Comparison of ENCODE assay signal across 8 cellular contexts in the genomic region with DNA sequence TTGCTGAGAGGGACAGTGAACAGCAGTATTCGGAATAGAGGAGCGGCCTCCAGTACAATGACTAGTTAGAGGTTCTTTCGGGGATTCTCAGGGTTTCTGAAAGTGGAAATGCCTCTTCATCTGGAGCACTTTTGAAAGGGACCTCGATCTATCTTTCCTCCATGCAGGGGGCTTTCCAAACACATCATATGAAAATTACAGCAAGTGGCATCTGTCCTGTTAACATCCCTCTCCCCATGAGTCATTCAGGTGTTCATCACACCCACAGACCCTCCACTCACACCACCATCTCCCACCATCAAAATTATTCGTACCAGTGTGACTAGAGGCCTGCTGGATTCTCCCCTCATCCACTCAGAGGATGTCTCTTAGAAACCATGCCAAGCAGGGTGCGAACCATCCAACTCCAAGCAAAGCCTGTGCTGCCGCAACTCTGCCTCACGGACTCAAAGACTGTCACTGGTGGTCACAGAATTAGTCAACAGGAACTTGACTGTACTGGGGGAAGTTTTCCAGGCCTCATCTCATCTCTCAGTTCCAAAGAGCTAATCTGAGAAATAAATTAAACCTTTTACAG.
DNase-seq lines count a peak whose midpoint lies in the region; ATAC-seq, FAIRE-seq and TF ChIP-seq lines count a peak whose summit lies in the region.

No MANE protein-coding gene starts in this region.

- no peaks in the 10 kb centered on the region for H3K4me1 ChIP-seq in ascending aorta

- no peak overlapping the region for H3K27ac ChIP-seq in ascending aorta

- DNase-seq in activated CD4-positive, alpha-beta T cell treated with anti-CD3 and anti-CD28 coated beads, Interleukin-2, amount 10 ng/mL, durations not matched to agents 7 days and 5 days, result peak; percentile 36
- DNase-seq in stimulated activated CD4-positive, alpha-beta T cell treated with anti-CD3 and anti-CD28 coated beads, Interleukin-4, amount 100 ng/mL, for 4 hours, result peak; percentile 41 to 58
- DNase-seq in ascending aorta (ENCODE audit: low spot score in 2 of 2) (no peak), RCC 7860 (ENCODE audit: low spot score) (no peak), NOMO-1 treated with dmso at 0.1 percent for 144 hours (lab: John Stamatoyannopoulos, UW; ENCODE audit: unreplicated experiment) (no peak), MCF 10A (ENCODE audit: unreplicated experiment) (no peak)

- POLR2A ChIA-PET in activated CD4-positive, alpha-beta T cell treated with anti-CD3 and anti-CD28 coated beads, Interleukin-2, amount 10 ng/mL, durations not matched to agents 7 days and 5 days (lab: Charles Lee), result no interaction called here
- POLR2A ChIA-PET in MCF 10A (lab: Yijun Ruan, JAX), result no interaction called here

- H3K4me3 ChIP-seq in ascending aorta, result no peak overlapping the region

- BruUV-seq in MCF 10A (replicated peaks; lab: Mats Ljungman, UMichigan), result no TSS peak

- FAIRE-seq in RCC 7860 (lab: Jason Lieb, UNC), result no peak

- H3K9me3 ChIP-seq in ascending aorta, result no peaks in the 10 kb centered on the region

- no peaks in the 10 kb centered on the region for H3K27me3 Mint-ChIP-seq in activated CD4-positive, alpha-beta T cell treated with anti-CD3 and anti-CD28 coated beads, Interleukin-2, amount 10 ng/mL, durations not matched to agents 7 days and 5 days
- no peaks in the 10 kb centered on the region for H3K27me3 Mint-ChIP-seq in MCF 10A (ENCODE audit: insufficient read depth, unreplicated experiment)

- peaks cover 8% of the 10 kb centered on the region for H3K4me1 Mint-ChIP-seq in activated CD4-positive, alpha-beta T cell treated with anti-CD3 and anti-CD28 coated beads, Interleukin-2, amount 10 ng/mL, durations not matched to agents 7 days and 5 days
- H3K4me1 Mint-ChIP-seq in MCF 10A (ENCODE audit: insufficient read depth, unreplicated experiment), result peaks cover 20% of the 10 kb centered on the region

- no peaks in the 10 kb centered on the region for H3K27me3 ChIP-seq in ascending aorta

- no peak for TF ChIP-seq CTCF in ascending aorta (IDR thresholded peaks at IDR 0.05)
- no peak for TF ChIP-seq CTCF in MCF 10A (IDR thresholded peaks at IDR 0.05; ENCODE audit: unreplicated experiment)

- no peaks in the 10 kb centered on the region for H3K9me3 Mint-ChIP-seq in activated CD4-positive, alpha-beta T cell treated with anti-CD3 and anti-CD28 coated beads, Interleukin-2, amount 10 ng/mL, durations not matched to agents 7 days and 5 days
- H3K9me3 Mint-ChIP-seq in MCF 10A (ENCODE audit: unreplicated experiment), result peaks cover 7% of the 10 kb centered on the region

- H3K36me3 ChIP-seq in ascending aorta, result no peaks in the 10 kb centered on the region

- H3K4me3 Mint-ChIP-seq in activated CD4-positive, alpha-beta T cell treated with anti-CD3 and anti-CD28 coated beads, Interleukin-2, amount 10 ng/mL, durations not matched to agents 7 days and 5 days, result no peak overlapping the region
- H3K4me3 Mint-ChIP-seq in MCF 10A (ENCODE audit: unreplicated experiment), result no peak overlapping the region

- intact Hi-C loops in ascending aorta (cut with DNase I) (no loop called here), MCF 10A (cut with micrococcal nuclease) (no loop called here)

- ATAC-seq in GM19023 (IDR thresholded peaks at IDR 0.05; ENCODE audit: unreplicated experiment) (peak; percentile 85), HG02870 (IDR thresholded peaks at IDR 0.05; ENCODE audit: unreplicated experiment) (peak; percentile 83)

- peak overlapping the region; percentile 55 for H3K27ac Mint-ChIP-seq in activated CD4-positive, alpha-beta T cell treated with anti-CD3 and anti-CD28 coated beads, Interleukin-2, amount 10 ng/mL, durations not matched to agents 7 days and 5 days
- no peak overlapping the region for H3K27ac Mint-ChIP-seq in MCF 10A (ENCODE audit: low read depth, unreplicated experiment)

- no peaks in the 10 kb centered on the region for H3K36me3 Mint-ChIP-seq in activated CD4-positive, alpha-beta T cell treated with anti-CD3 and anti-CD28 coated beads, Interleukin-2, amount 10 ng/mL, durations not matched to agents 7 days and 5 days (ENCODE audit: low read depth)
- no peaks in the 10 kb centered on the region for H3K36me3 Mint-ChIP-seq in MCF 10A (ENCODE audit: insufficient read depth, unreplicated experiment)

- CTCF ChIA-PET in activated CD4-positive, alpha-beta T cell treated with anti-CD3 and anti-CD28 coated beads, Interleukin-2, amount 10 ng/mL, durations not matched to agents 7 days and 5 days (lab: Charles Lee), result interaction anchor here (1.5 kb wide), 1 partner anchor 10 kb away, joined by 6 read pairs; no protein-coding TSS in a partner anchor
- CTCF ChIA-PET in MCF 10A (lab: Yijun Ruan, JAX), result interaction anchor here (0.6 to 1.2 kb wide), 3 partner anchors 10 to 119 kb away, joined by 3 to 7 read pairs (median 4); no protein-coding TSS in a partner anchor

Comparison
In these comparisons a context has a peak if more than half of its experiments do, and no peak if none do; other contexts are left out.
1. DNase-seq: peak in activated CD4-positive, alpha-beta T cell treated with anti-CD3 and anti-CD28 coated beads, Interleukin-2, amount 10 ng/mL, durations not matched to agents 7 days and 5 days (single experiment) and stimulated activated CD4-positive, alpha-beta T cell treated with anti-CD3 and anti-CD28 coated beads, Interleukin-4, amount 100 ng/mL, for 4 hours (2 of 2); none in ascending aorta (0 of 2), RCC 7860 (single experiment), NOMO-1 treated with dmso at 0.1 percent for 144 hours (single experiment) and MCF 10A (single experiment).